ENCODE assay signal across 16 cellular contexts in the genomic region with DNA sequence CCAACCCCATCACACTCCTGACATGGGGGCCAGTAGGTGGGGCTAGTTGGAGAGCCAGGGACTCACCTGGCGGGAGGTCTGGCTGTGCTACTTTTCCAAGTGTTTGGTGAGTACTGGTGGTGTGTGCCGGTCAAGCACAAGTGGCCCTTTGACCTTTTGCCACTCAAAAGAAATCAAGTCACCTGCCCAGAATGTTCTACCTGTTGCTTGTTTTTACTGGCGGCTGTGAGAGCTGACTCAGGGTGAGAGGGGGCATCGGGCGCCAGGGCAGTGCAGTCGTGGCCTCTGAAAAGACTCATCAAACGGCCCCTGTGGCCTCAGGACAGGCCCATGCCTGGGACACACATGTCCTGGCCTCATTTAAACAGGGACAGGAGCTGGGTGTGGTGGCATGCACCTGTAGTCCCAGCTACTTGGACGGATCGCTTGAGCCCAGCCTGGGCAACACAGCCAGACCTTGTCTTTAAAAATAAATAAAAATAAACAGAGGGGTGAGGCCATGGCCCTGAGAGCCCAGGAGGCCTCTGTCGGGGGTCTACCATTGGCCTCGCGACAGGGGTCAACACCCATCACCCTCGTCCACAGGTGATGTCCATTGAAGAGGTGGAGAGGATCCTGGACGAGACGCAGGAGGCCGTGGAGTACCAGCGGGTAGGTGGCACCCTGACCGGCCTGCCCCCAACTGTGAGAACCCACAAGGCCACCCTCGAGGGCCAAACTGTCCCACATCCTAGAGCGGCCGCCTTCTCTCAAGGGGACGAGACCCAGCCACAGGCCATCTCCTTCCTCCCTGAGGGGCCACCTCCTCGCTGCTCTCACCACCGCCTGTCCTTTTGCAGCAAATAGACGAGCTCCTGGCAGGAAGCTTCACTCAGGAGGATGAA. TPM values are rescaled to one million over a fixed set of nuclear protein-coding genes. Genes with fewer than 3 reads are reported as not detected.
DNase-seq lines count a peak whose midpoint lies in the region; ATAC-seq and TF ChIP-seq lines count a peak whose summit lies in the region.
"Had no signal": no experiment of that assay in that cellular context is flagged by ENCODE, and none has a peak within 500 bp of the region (broad histone marks: within the 10 kb centered on the region; RNA-seq: fewer than 3 reads in every experiment).

No MANE protein-coding gene starts in this region.

- POLR2A ChIA-PET in IMR-90 (lab: Charles Lee; ENCODE audit: unreplicated experiment): no interaction called here

- H4K20me1 ChIP-seq in IMR-90 (ENCODE audit: insufficient read depth, low read length): no peaks in the 10 kb centered on the region; the same call in 1 of the 2 replicates

- H2AK9ac ChIP-seq in IMR-90 (replicated peaks; ENCODE audit: low read depth, low read length, poor library complexity): peak overlapping the region; percentile 37

- no peak overlapping the region for H4K91ac ChIP-seq in IMR-90 (ENCODE audit: insufficient read depth, low read depth, low read length)

- H3K56ac ChIP-seq in IMR-90 (ENCODE audit: extremely low read depth, insufficient read depth, low read length): no peak overlapping the region

- no peak overlapping the region for H3K4ac ChIP-seq in IMR-90 (ENCODE audit: low read depth, low read length)

- H3K79me1 ChIP-seq in IMR-90 (ENCODE audit: low read depth in 1 of 2, low read length in 2 of 2): peaks cover 11 to 22% of the 10 kb centered on the region in 2 experiments; a peak in 3 of 4 replicates

- no peak overlapping the region for H2BK120ac ChIP-seq in IMR-90 (ENCODE audit: low read depth, low read length)

- H3K9me3 ChIP-seq in IMR-90 (ENCODE audit: control insufficient read depth, insufficient read depth, low read length) (no peaks in the 10 kb centered on the region), endodermal cell (ENCODE audit: control insufficient read depth, low read length) (no peaks in the 10 kb centered on the region)
- H3K9me3 ChIP-seq: Caco-2 had no signal

- H3K36me3 Mint-ChIP-seq in CD14-positive monocyte (peaks cover 53 to 65% of the 10 kb centered on the region in 2 donors), endodermal cell (ENCODE audit: low read depth) (peaks cover 26% of the 10 kb centered on the region), natural killer cell (no peaks in the 10 kb centered on the region)

- in situ Hi-C loops in IMR-90 (cut with MboI; ENCODE audit: low sequenced_read_pairs): no loop called here

- peaks cover 49% of the 10 kb centered on the region for H3K36me3 ChIP-seq in IMR-90 (ENCODE audit: control insufficient read depth, insufficient read depth, low read length)
- peaks cover 30% of the 10 kb centered on the region for H3K36me3 ChIP-seq in endodermal cell (ENCODE audit: control insufficient read depth, insufficient read depth, low read length)

- WGBS in IMR-90 (ENCODE audit: extremely low coverage in 2 of 2, insufficient read length in 1 of 2), 2 experiments: 97% methylated on average over 14 of the region's 25 CpGs; no CpG with 5 or more reads in 1 of the 2 experiments
- WGBS in endodermal cell (ENCODE audit: insufficient coverage in 1 of 2, insufficient read length in 1 of 2), 2 experiments: 95 to 96% methylated on average over 17 to 25 of the region's 25 CpGs

- H3K9ac ChIP-seq in IMR-90 (ENCODE audit: low read depth, low read length) (no peak overlapping the region), endodermal cell (ENCODE audit: extremely low read depth, low read length, poor library complexity, severe bottlenecking) (no peak overlapping the region)
- H3K9ac ChIP-seq: GM23248 had no signal

- H3K27ac Mint-ChIP-seq in CD14-positive monocyte (no peak overlapping the region), endodermal cell (no peak overlapping the region), natural killer cell (peak overlapping the region; percentile 51 to 73)

- no TSS peak for BruUV-seq in IMR-90 (replicated peaks; lab: Mats Ljungman, UMichigan)

- H3K18ac ChIP-seq in IMR-90 (ENCODE audit: low read depth, low read length): no peak overlapping the region

- peaks cover 3% of the 10 kb centered on the region for H3K4me1 ChIP-seq in IMR-90 (ENCODE audit: control insufficient read depth, insufficient read depth, low read length)
- no peaks in the 10 kb centered on the region for H3K4me1 ChIP-seq in endodermal cell (ENCODE audit: control insufficient read depth, insufficient read depth, low read length)
- H3K4me1 ChIP-seq: Caco-2 had no signal

- H3K27me3 Mint-ChIP-seq in CD14-positive monocyte (ENCODE audit: low read depth in 3 of 3): peaks cover 5 to 7% (median 6%) of the 10 kb centered on the region in 3 donors
- peaks cover 4% of the 10 kb centered on the region for H3K27me3 Mint-ChIP-seq in endodermal cell (ENCODE audit: insufficient read depth)
- no peaks in the 10 kb centered on the region for H3K27me3 Mint-ChIP-seq in natural killer cell (ENCODE audit: low read depth in 2 of 2)

- peak; percentile 38 for DNase-seq in CD14-positive monocyte (ENCODE audit: low spot score)
- DNase-seq in IMR-90: no peak
- peak; percentile 44 for DNase-seq in endodermal cell
- DNase-seq in natural killer cell: no peak
- DNase-seq in left cardiac atrium: no peak
- no peak for DNase-seq in GM19238 (ENCODE audit: insufficient read length, low spot score)
- DNase-seq: C1 segment of cervical spinal cord, Caco-2, GM23248, NCI-H1436 treated with DMSO at 0.1 percent for 48 hours, NCI-H2081, NCI-H2227 treated with DMSO at 0.1 percent for 48 hours, NCI-H526 treated with DMSO at 0.1 percent for 48 hours had no signal

- TF ChIP-seq CTCF in CD14-positive monocyte (IDR thresholded peaks at IDR 0.05): no peak
- TF ChIP-seq CTCF in IMR-90 (conservative IDR thresholded peaks at IDR 0.05; ENCODE audit: low read depth, low read length): no peak
- TF ChIP-seq CTCF in endodermal cell (conservative IDR thresholded peaks at IDR 0.05): no peak
- TF ChIP-seq CTCF in natural killer cell (IDR thresholded peaks at IDR 0.05): no peak

- no peak overlapping the region for H3K14ac ChIP-seq in IMR-90 (replicated peaks; ENCODE audit: low read depth, low read length)

- no peak overlapping the region for H3K4me3 Mint-ChIP-seq in CD14-positive monocyte
- H3K4me3 Mint-ChIP-seq in endodermal cell: no peak overlapping the region
- H3K4me3 Mint-ChIP-seq in natural killer cell: peak overlapping the region; percentile 21

- H2BK20ac ChIP-seq in IMR-90 (ENCODE audit: low read depth, low read length): no peak overlapping the region

- H3K4me1 Mint-ChIP-seq in CD14-positive monocyte (peaks cover 15% of the 10 kb centered on the region), endodermal cell (peaks cover 5% of the 10 kb centered on the region), natural killer cell (peaks cover 10 to 22% of the 10 kb centered on the region in 2 donors)

- no peaks in the 10 kb centered on the region for H3K9me1 ChIP-seq in IMR-90 (ENCODE audit: insufficient read depth, low read length)

- TF ChIP-seq POLR2A in IMR-90 (IDR thresholded peaks at IDR 0.05; ENCODE audit: low read depth, low read length): no peak

- dilution Hi-C loops in IMR-90 (cut with HindIII; ENCODE audit: low sequenced_read_pairs, unreplicated experiment): no loop called here

- H3K27me3 ChIP-seq in IMR-90 (ENCODE audit: control insufficient read depth, insufficient read depth, low read length) (no peaks in the 10 kb centered on the region), endodermal cell (ENCODE audit: control insufficient read depth, insufficient read depth, low read length, poor library complexity, severe bottlenecking) (no peaks in the 10 kb centered on the region)

- no peak overlapping the region for H2AFZ ChIP-seq in IMR-90 (replicated peaks; ENCODE audit: low read length, poor library complexity)
- H2AFZ ChIP-seq: GM23248 had no signal

- H2BK15ac ChIP-seq in IMR-90 (ENCODE audit: low read depth, low read length): no peak overlapping the region

- no peak overlapping the region for H3K4me2 ChIP-seq in IMR-90 (ENCODE audit: low read depth, low read length)

- no peak overlapping the region for H2AK5ac ChIP-seq in IMR-90 (ENCODE audit: low read depth, low read length)

- intact Hi-C loops in CD14-positive monocyte (cut with micrococcal nuclease): no loop called here
- intact Hi-C loops in IMR-90 (cut with micrococcal nuclease): no loop called here
- intact Hi-C loops in natural killer cell (cut with micrococcal nuclease): no loop called here
- intact Hi-C loops in left cardiac atrium (cut with DNase I): no loop called here

- H4K5ac ChIP-seq in IMR-90 (ENCODE audit: low read depth, low read length): no peak overlapping the region

- TF ChIP-seq RAD21 in IMR-90 (IDR thresholded peaks at IDR 0.05; ENCODE audit: low read length): no peak

- no peak for ATAC-seq in IMR-90 (ENCODE audit: low read depth)
- peak in 1 of 3 donors; percentile 12 for ATAC-seq in natural killer cell
- no peak for ATAC-seq in left cardiac atrium
- no peak for ATAC-seq in HG02981 (IDR thresholded peaks at IDR 0.05; ENCODE audit: unreplicated experiment)
- no peak for ATAC-seq in GM18517 (IDR thresholded peaks at IDR 0.05; ENCODE audit: unreplicated experiment)

- H3K23ac ChIP-seq in IMR-90 (ENCODE audit: low read depth, low read length): no peak overlapping the region

- H2BK5ac ChIP-seq in IMR-90 (ENCODE audit: low read depth, low read length, poor library complexity, severe bottlenecking): no peak overlapping the region

- H3K9me3 Mint-ChIP-seq in CD14-positive monocyte (peaks cover 0 to 3% (median 0%) of the 10 kb centered on the region in 7 donors), endodermal cell (no peaks in the 10 kb centered on the region), natural killer cell (no peaks in the 10 kb centered on the region)

- H3K27ac ChIP-seq in IMR-90 (ENCODE audit: insufficient read depth, low read length) (no peak overlapping the region), endodermal cell (ENCODE audit: low read depth, low read length) (no peak overlapping the region)
- H3K27ac ChIP-seq: GM23248, SK-N-MC had no signal

- H4K8ac ChIP-seq in IMR-90 (ENCODE audit: low read depth in 2 of 2, low read length in 2 of 2): no peak overlapping the region

- H3K4me3 ChIP-seq in IMR-90 (ENCODE audit: insufficient read depth, low read depth, low read length): no peak overlapping the region
- H3K4me3 ChIP-seq in endodermal cell (ENCODE audit: low read length): no peak overlapping the region
- H3K4me3 ChIP-seq: GM23248, SK-N-MC had no signal

- CTCF ChIA-PET in IMR-90 (lab: Yijun Ruan, JAX): no interaction called here

RNA-seq across cellular contexts. Expression of gene CHMP6, which starts 5.0 kb away (rescaled TPM):
- 10 to 100 TPM; 44.1 to 44.8 TPM for polyA plus RNA-seq in CD14-positive monocyte
- total RNA-seq in IMR-90 (2012; rRNA removed): 5.0 and 7.2 TPM in 2 replicates
- 40.3 and 44.2 TPM in 2 replicates for polyA plus RNA-seq in IMR-90 (2012; rRNA removed)
- 36.0 and 41.8 TPM in 2 replicates for polyA plus RNA-seq in IMR-90 (2012; cell fraction: cytosol; rRNA removed)
- 18.8 and 27.5 TPM in 2 replicates for polyA plus RNA-seq in IMR-90 (2012; cell fraction: nucleus; rRNA removed; ENCODE audit: low replicate concordance)
- 10 to 100 TPM; 28.4 to 32.5 TPM for total RNA-seq in endodermal cell
- 23.4 TPM for polyA plus RNA-seq in endodermal cell (2013, experiment 1 of 2)
- 20.2 TPM for polyA plus RNA-seq in endodermal cell (2013, experiment 2 of 2)
- 10 to 100 TPM; 26.8 to 33.3 (median 33.0) TPM for total RNA-seq in natural killer cell
- 10 to 100 TPM; 17.4 to 19.1 TPM for total RNA-seq in left cardiac atrium

RNA-seq across cellular contexts. Expression of gene BAIAP2, which starts 38.3 kb away (rescaled TPM):
- polyA plus RNA-seq in CD14-positive monocyte (10 to 100 TPM in 1 of 2 donors, 1 to 10 TPM in 1; 8.6 to 11.2 TPM), IMR-90 (2012; rRNA removed) (32.6 and 36.1 TPM in 2 replicates)
- total RNA-seq in IMR-90 (2012; rRNA removed) (18.3 and 22.8 TPM in 2 replicates), endodermal cell (10 to 100 TPM; 24.9 to 32.7 TPM), natural killer cell (10 to 100 TPM in 2 of 3 donors, 1 to 10 TPM in 1; 6.7 to 12.3 (median 10.4) TPM), left cardiac atrium (10 to 100 TPM; 32.8 to 38.0 TPM)
- 27.3 and 38.0 TPM in 2 replicates for polyA plus RNA-seq in IMR-90 (2012; cell fraction: cytosol; rRNA removed)
- polyA plus RNA-seq in IMR-90 (2012; cell fraction: nucleus; rRNA removed; ENCODE audit: low replicate concordance): 37.9 and 82.6 TPM in 2 replicates
- 41.7 TPM for polyA plus RNA-seq in endodermal cell (2013, experiment 1 of 2)
- polyA plus RNA-seq in endodermal cell (2013, experiment 2 of 2): 39.0 TPM

Comparison
In these comparisons a context has a peak if more than half of its experiments do, and no peak if none do; other contexts are left out.
1. DNase-seq: peak in CD14-positive monocyte (single experiment) and endodermal cell (single experiment); none in IMR-90 (single experiment), natural killer cell (single experiment), left cardiac atrium (single experiment) and GM19238 (single experiment).
2. H3K27ac Mint-ChIP-seq: peak in natural killer cell (2 of 2); none in CD14-positive monocyte (0 of 7) and endodermal cell (single experiment).